In the genomic region with DNA sequence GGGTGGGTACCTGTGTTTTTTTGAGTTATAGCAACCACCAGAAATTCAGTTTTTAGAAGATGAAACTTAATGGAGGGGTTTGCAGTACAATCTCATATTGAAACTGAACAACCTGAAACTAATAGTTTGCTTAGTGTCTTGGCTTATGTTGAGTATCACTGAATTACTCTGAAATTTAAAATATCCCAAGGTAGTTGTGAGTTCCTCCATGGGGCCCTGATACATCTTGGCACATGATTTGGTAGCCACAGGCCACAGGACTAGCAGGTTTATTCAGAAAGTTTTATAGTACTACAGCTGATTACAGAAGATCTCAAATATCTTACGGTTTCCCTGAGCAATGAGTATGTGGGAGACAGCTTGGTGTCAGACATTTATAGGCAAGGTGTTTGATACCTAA, we compare ENCODE assay signal across 12 cellular contexts. TPM values are rescaled to one million over a fixed set of nuclear protein-coding genes. Genes with fewer than 3 reads are reported as not detected.
DNase-seq lines count a peak whose midpoint lies in the region; ATAC-seq and TF ChIP-seq lines count a peak whose summit lies in the region.
"Had no signal": no experiment of that assay in that cellular context is flagged by ENCODE, and none has a peak within 500 bp of the region (broad histone marks: within the 10 kb centered on the region; RNA-seq: fewer than 3 reads in every experiment).

No MANE protein-coding gene starts in this region.

- TF ChIP-seq CTCF in osteocyte (IDR thresholded peaks at IDR 0.05) = no peak
- no peak for TF ChIP-seq CTCF in Peyer's patch (IDR thresholded peaks at IDR 0.05)

- peak overlapping the region in 1 of 4 donors; percentile 11 for H3K27ac ChIP-seq in Peyer's patch
- H3K27ac ChIP-seq: parathyroid adenoma had no signal

- no peaks in the 10 kb centered on the region for H3K27me3 Mint-ChIP-seq in T-helper 1 cell treated with Interleukin-12 subunit alpha and Interleukin-12 subunit beta and Interleukin-4 antibody, amounts not matched to agents 30 μg/mL and 1 μg/mL, for 36 hours (ENCODE audit: low read depth)
- H3K27me3 Mint-ChIP-seq in osteocyte (ENCODE audit: unreplicated experiment) = no peaks in the 10 kb centered on the region

- no peaks in the 10 kb centered on the region for H3K9me3 ChIP-seq in Peyer's patch

- peaks cover 26% of the 10 kb centered on the region for H3K4me1 Mint-ChIP-seq in T-helper 1 cell treated with Interleukin-12 subunit alpha and Interleukin-12 subunit beta and Interleukin-4 antibody, amounts not matched to agents 30 μg/mL and 1 μg/mL, for 36 hours (ENCODE audit: low read depth)
- peaks cover 19% of the 10 kb centered on the region for H3K4me1 Mint-ChIP-seq in osteocyte (ENCODE audit: unreplicated experiment)

- H3K9me3 Mint-ChIP-seq in T-helper 1 cell treated with Interleukin-12 subunit alpha and Interleukin-12 subunit beta and Interleukin-4 antibody, amounts not matched to agents 30 μg/mL and 1 μg/mL, for 36 hours = no peaks in the 10 kb centered on the region
- H3K9me3 Mint-ChIP-seq in osteocyte (ENCODE audit: unreplicated experiment) = no peaks in the 10 kb centered on the region

- peaks cover 21% of the 10 kb centered on the region for H3K36me3 Mint-ChIP-seq in T-helper 1 cell treated with Interleukin-12 subunit alpha and Interleukin-12 subunit beta and Interleukin-4 antibody, amounts not matched to agents 30 μg/mL and 1 μg/mL, for 36 hours (ENCODE audit: low read depth)
- H3K36me3 Mint-ChIP-seq in osteocyte (ENCODE audit: unreplicated experiment) = peaks cover 8% of the 10 kb centered on the region

- H3K36me3 ChIP-seq in Peyer's patch = peaks cover 0 to 7% (median 0%) of the 10 kb centered on the region in 3 donors

- no peak for DNase-seq in activated CD4-positive, CD25-positive, alpha-beta regulatory T cell treated with anti-CD3 and anti-CD28 coated beads, Interleukin-2, amount 50 U/mL, for 72 hours
- no peak for DNase-seq in osteocyte (ENCODE audit: extremely low spot score, unreplicated experiment)
- DNase-seq in Peyer's patch = no peak
- no peak for DNase-seq in COLO668 (lab: John Stamatoyannopoulos, UW; ENCODE audit: unreplicated experiment)
- DNase-seq: 8988T, amygdala, erythroblast had no signal

- H3K27me3 ChIP-seq in Peyer's patch = no peaks in the 10 kb centered on the region

- TF ChIP-seq POLR2A in Peyer's patch (IDR thresholded peaks at IDR 0.05) = no peak

- H3K4me3 ChIP-seq in Peyer's patch = no peak overlapping the region

- peak overlapping the region; percentile 63 for H3K27ac Mint-ChIP-seq in T-helper 1 cell treated with Interleukin-12 subunit alpha and Interleukin-12 subunit beta and Interleukin-4 antibody, amounts not matched to agents 30 μg/mL and 1 μg/mL, for 36 hours
- H3K27ac Mint-ChIP-seq in osteocyte (ENCODE audit: unreplicated experiment) = peak overlapping the region; percentile 44

- H3K4me3 Mint-ChIP-seq in T-helper 1 cell treated with Interleukin-12 subunit alpha and Interleukin-12 subunit beta and Interleukin-4 antibody, amounts not matched to agents 30 μg/mL and 1 μg/mL, for 36 hours = no peak overlapping the region
- H3K4me3 Mint-ChIP-seq in osteocyte (ENCODE audit: unreplicated experiment) = no peak overlapping the region

- ATAC-seq in activated CD4-positive, CD25-positive, alpha-beta regulatory T cell treated with anti-CD3 and anti-CD28 coated beads, Interleukin-2, amount 50 U/mL, for 24 hours = peak; percentile 89 to 94
- peak; percentile 65 for ATAC-seq in HG02610 (IDR thresholded peaks at IDR 0.05; ENCODE audit: unreplicated experiment)
- no peak for ATAC-seq in GM21360 (IDR thresholded peaks at IDR 0.05; ENCODE audit: unreplicated experiment)

- H3K4me1 ChIP-seq in Peyer's patch = peaks cover 0 to 53% (median 9%) of the 10 kb centered on the region in 4 donors

RNA-seq across cellular contexts. Expression of a gene that starts 10.4 kb away (rescaled TPM):
- total RNA-seq in osteocyte (136 and 140 TPM in 2 replicates), Peyer's patch (10 to 100 TPM; 50.6 to 95.7 (median 67.3) TPM)

RNA-seq across cellular contexts. Expression of a gene that starts 31.9 kb away (rescaled TPM):
- 423 TPM in 2 replicates for total RNA-seq in osteocyte
- 100 to 1,000 TPM; 333 to 768 (median 688) TPM for total RNA-seq in Peyer's patch

RNA-seq across cellular contexts. Expression of a gene that starts 47.4 kb away (rescaled TPM):
- 767 and 791 TPM in 2 replicates for total RNA-seq in osteocyte
- total RNA-seq in Peyer's patch = 100 to 1,000 TPM; 313 to 793 (median 416) TPM

RNA-seq across cellular contexts. Expression of a gene that starts 47.6 kb away (rescaled TPM):
- total RNA-seq in osteocyte (83.1 and 91.6 TPM in 2 replicates), Peyer's patch (100 to 1,000 TPM in 3 of 4 donors, 10 to 100 TPM in 1; 98.2 to 259 (median 141) TPM)
